Comparison of ENCODE assay signal across 9 cellular contexts in genomic region chr11:55942785-55943392, GRCh38. TPM values are rescaled to one million over a fixed set of nuclear protein-coding genes. Genes with fewer than 3 reads are reported as not detected.
DNase-seq lines count a peak whose midpoint lies in the region; ATAC-seq, FAIRE-seq and TF ChIP-seq lines count a peak whose summit lies in the region.
"Had no signal": no experiment of that assay in that cellular context is flagged by ENCODE, and none has a peak within 500 bp of the region (broad histone marks: within the 10 kb centered on the region; RNA-seq: fewer than 3 reads in every experiment).

No MANE protein-coding gene starts in this region.

- H3K9ac ChIP-seq in endothelial cell of umbilical vein (replicated peaks; ENCODE audit: extremely low read depth, insufficient read depth, low read length) (no peak overlapping the region), smooth muscle cell (ENCODE audit: low read depth) (no peak overlapping the region)

- peak; percentile 61 to 78 for TF ChIP-seq CTCF in GM23338 (conservative IDR thresholded peaks at IDR 0.05; ENCODE audit: low read depth in 2 of 2)
- no peak for TF ChIP-seq CTCF in endothelial cell of umbilical vein (IDR thresholded peaks at IDR 0.05; ENCODE audit: extremely low read depth in 1 of 2, insufficient read depth in 1 of 2, low read depth in 1 of 2, low read length in 2 of 2)
- TF ChIP-seq CTCF in smooth muscle cell (IDR thresholded peaks at IDR 0.05; ENCODE audit: borderline replicate concordance, insufficient read depth, poor library complexity, severe bottlenecking), result peak; percentile 66

- WGBS in smooth muscle cell (ENCODE audit: low lambda C conversion rate), result 32% methylated on average over 3 of the region's 3 CpGs

- H2AFZ ChIP-seq in GM23338, result no peak overlapping the region
- no peak overlapping the region for H2AFZ ChIP-seq in endothelial cell of umbilical vein (ENCODE audit: low read depth, low read length)
- H2AFZ ChIP-seq in smooth muscle cell (ENCODE audit: low read depth), result no peak overlapping the region

- ATAC-seq in GM23338 (no peak; the same call in 2 of the 3 replicates), HG02852 (IDR thresholded peaks at IDR 0.05; ENCODE audit: unreplicated experiment) (no peak), T-helper 17 cell (no peak)

- H3K4me3 ChIP-seq in GM23338, result no peak overlapping the region
- no peak overlapping the region for H3K4me3 ChIP-seq in endothelial cell of umbilical vein (replicated peaks in 1 of 3; ENCODE audit: insufficient read depth in 1 of 3, low read depth in 1 of 3, low read length in 3 of 3)
- H3K4me3 ChIP-seq in smooth muscle cell, result no peak overlapping the region

- CTCF ChIA-PET in endothelial cell of umbilical vein (lab: Charles Lee), result no interaction called here

- H3K9me2 ChIP-seq in GM23338 (ENCODE audit: insufficient read depth), result no peaks in the 10 kb centered on the region

- H3K36me3 Mint-ChIP-seq in GM23338 (ENCODE audit: low read depth) (no peaks in the 10 kb centered on the region; the same call in 2 of the 3 replicates), T-helper 17 cell (ENCODE audit: low read depth) (no peaks in the 10 kb centered on the region)
- no peaks in the 10 kb centered on the region for H3K36me3 Mint-ChIP-seq in activated CD4-positive, alpha-beta T cell treated with anti-CD3 and anti-CD28 coated beads, Interleukin-2, amount 10 ng/mL, durations not matched to agents 24 days and 14 days (ENCODE audit: low read depth)

- no peaks in the 10 kb centered on the region for H3K27me3 Mint-ChIP-seq in GM23338 (ENCODE audit: insufficient read depth, low read depth, poor library complexity)
- no peaks in the 10 kb centered on the region for H3K27me3 Mint-ChIP-seq in T-helper 17 cell
- no peaks in the 10 kb centered on the region for H3K27me3 Mint-ChIP-seq in activated CD4-positive, alpha-beta T cell treated with anti-CD3 and anti-CD28 coated beads, Interleukin-2, amount 10 ng/mL, durations not matched to agents 24 days and 14 days

- no TSS peak for BruUV-seq in endothelial cell of umbilical vein (replicated peaks; lab: Mats Ljungman, UMichigan)

- no peak overlapping the region for H3K27ac Mint-ChIP-seq in GM23338
- H3K27ac Mint-ChIP-seq in T-helper 17 cell, result no peak overlapping the region
- no peak overlapping the region for H3K27ac Mint-ChIP-seq in activated CD4-positive, alpha-beta T cell treated with anti-CD3 and anti-CD28 coated beads, Interleukin-2, amount 10 ng/mL, durations not matched to agents 24 days and 14 days

- H3F3A ChIP-seq in GM23338 (replicated peaks; ENCODE audit: low read depth) (no peaks in the 10 kb centered on the region), smooth muscle cell (ENCODE audit: low read depth) (no peaks in the 10 kb centered on the region)

- H3K79me2 ChIP-seq in GM23338 (replicated peaks; ENCODE audit: insufficient read depth), result no peaks in the 10 kb centered on the region
- no peaks in the 10 kb centered on the region for H3K79me2 ChIP-seq in endothelial cell of umbilical vein (ENCODE audit: control insufficient read depth, insufficient read depth, low read length)
- no peaks in the 10 kb centered on the region for H3K79me2 ChIP-seq in smooth muscle cell (ENCODE audit: low read depth)

- H3K4me1 Mint-ChIP-seq in GM23338 (peaks cover 6% of the 10 kb centered on the region; the same call in 2 of the 3 replicates), T-helper 17 cell (no peaks in the 10 kb centered on the region)
- no peaks in the 10 kb centered on the region for H3K4me1 Mint-ChIP-seq in activated CD4-positive, alpha-beta T cell treated with anti-CD3 and anti-CD28 coated beads, Interleukin-2, amount 10 ng/mL, durations not matched to agents 24 days and 14 days

- no peak for TF ChIP-seq POLR2A in endothelial cell of umbilical vein (IDR thresholded peaks at IDR 0.05; ENCODE audit: low read depth, low read length)

- no peaks in the 10 kb centered on the region for H3K9me1 ChIP-seq in endothelial cell of umbilical vein (replicated peaks; ENCODE audit: control insufficient read depth, extremely low read depth, insufficient read depth, low read length)

- no peak overlapping the region for H3K4me2 ChIP-seq in GM23338
- H3K4me2 ChIP-seq in endothelial cell of umbilical vein (ENCODE audit: insufficient read depth, low read length), result no peak overlapping the region
- no peak overlapping the region for H3K4me2 ChIP-seq in smooth muscle cell

- H3K27me3 ChIP-seq in GM23338 (ENCODE audit: insufficient read depth) (no peaks in the 10 kb centered on the region), endothelial cell of umbilical vein (ENCODE audit: control insufficient read depth in 2 of 2, insufficient read depth in 2 of 2, low read length in 2 of 2) (no peaks in the 10 kb centered on the region), smooth muscle cell (ENCODE audit: low read depth) (no peaks in the 10 kb centered on the region)

- POLR2A ChIA-PET in endothelial cell of umbilical vein (lab: Charles Lee), result no interaction called here

- peak; percentile 22 for DNase-seq in COLO829 (ENCODE audit: low spot score)
- DNase-seq in GM23338 (ENCODE audit: low spot score), result peak; percentile 84
- DNase-seq in NCI-H526 (lab: John Stamatoyannopoulos, UW), result peak; percentile 4 to 65
- peak; percentile 10 for DNase-seq in endothelial cell of umbilical vein (ENCODE audit: low read depth, low spot score)
- no peak for DNase-seq in smooth muscle cell (lab: John Stamatoyannopoulos, UW; ENCODE audit: unreplicated experiment)
- no peak for DNase-seq in T-helper 17 cell
- no peak for DNase-seq in activated CD4-positive, alpha-beta T cell treated with anti-CD3 and anti-CD28 coated beads, Interleukin-2, amount 10 ng/mL, durations not matched to agents 24 days and 14 days

- no peaks in the 10 kb centered on the region for H3K9me3 ChIP-seq in endothelial cell of umbilical vein (replicated peaks; ENCODE audit: control insufficient read depth, insufficient read depth, low read length)
- H3K9me3 ChIP-seq in smooth muscle cell (replicated peaks; ENCODE audit: low read depth), result no peaks in the 10 kb centered on the region
- no peaks in the 10 kb centered on the region for H3K9me3 ChIP-seq in T-helper 17 cell (ENCODE audit: control insufficient read depth, low read length, poor library complexity, severe bottlenecking)

- intact Hi-C loops in endothelial cell of umbilical vein (cut with micrococcal nuclease), result loop anchor here (2.0 kb wide), 1 partner anchor 840 kb away; no protein-coding TSS in a partner anchor
- intact Hi-C loops in activated CD4-positive, alpha-beta T cell treated with anti-CD3 and anti-CD28 coated beads, Interleukin-2, amount 10 ng/mL, durations not matched to agents 24 days and 14 days (cut with micrococcal nuclease), result no loop called here

- no peak for FAIRE-seq in endothelial cell of umbilical vein (lab: Jason Lieb, UNC)

- no peak overlapping the region for H3K4me3 Mint-ChIP-seq in GM23338
- H3K4me3 Mint-ChIP-seq in T-helper 17 cell, result no peak overlapping the region
- no peak overlapping the region for H3K4me3 Mint-ChIP-seq in activated CD4-positive, alpha-beta T cell treated with anti-CD3 and anti-CD28 coated beads, Interleukin-2, amount 10 ng/mL, durations not matched to agents 24 days and 14 days

- no peak overlapping the region for H3K27ac ChIP-seq in GM23338 (ENCODE audit: low read depth)
- H3K27ac ChIP-seq in endothelial cell of umbilical vein (ENCODE audit: insufficient read depth, low read depth, low read length), result no peak overlapping the region
- no peak overlapping the region for H3K27ac ChIP-seq in smooth muscle cell (ENCODE audit: low read depth)

- H3K4me1 ChIP-seq in GM23338 (ENCODE audit: insufficient read depth), result no peaks in the 10 kb centered on the region; the same call in 1 of the 2 replicates
- no peaks in the 10 kb centered on the region for H3K4me1 ChIP-seq in endothelial cell of umbilical vein (ENCODE audit: control insufficient read depth, extremely low read depth, insufficient read depth, low read length)
- no peaks in the 10 kb centered on the region for H3K4me1 ChIP-seq in smooth muscle cell (ENCODE audit: low read depth)

- no peaks in the 10 kb centered on the region for H3K9me3 Mint-ChIP-seq in GM23338
- no peaks in the 10 kb centered on the region for H3K9me3 Mint-ChIP-seq in activated CD4-positive, alpha-beta T cell treated with anti-CD3 and anti-CD28 coated beads, Interleukin-2, amount 10 ng/mL, durations not matched to agents 24 days and 14 days

- H4K20me1 ChIP-seq in GM23338 (replicated peaks; ENCODE audit: insufficient read depth) (no peaks in the 10 kb centered on the region), endothelial cell of umbilical vein (replicated peaks; ENCODE audit: control insufficient read depth, extremely low read depth, insufficient read depth, low read length) (no peaks in the 10 kb centered on the region), smooth muscle cell (ENCODE audit: low read depth) (no peaks in the 10 kb centered on the region)

- H3K36me3 ChIP-seq in GM23338 (ENCODE audit: insufficient read depth) (no peaks in the 10 kb centered on the region), endothelial cell of umbilical vein (ENCODE audit: control insufficient read depth in 2 of 2, extremely low read depth in 1 of 2, insufficient read depth in 2 of 2, low read length in 2 of 2) (no peaks in the 10 kb centered on the region), smooth muscle cell (ENCODE audit: low read depth) (no peaks in the 10 kb centered on the region)

- dilution Hi-C loops in endothelial cell of umbilical vein (cut with MboI; ENCODE audit: extremely low pct_ligation_motif_present, low sequenced_read_pairs), result no loop called here

RNA-seq across cellular contexts. Expression of gene OR5I1, which starts 6.7 kb away (rescaled TPM):
- not detected in 2 replicates for total RNA-seq in GM23338 (2014; rRNA removed; shearing (Covaris generic))
- polyA plus RNA-seq in GM23338 (2016; fragmentation: Nextera tagmentation; extraction: Ambion mirVana) (not detected in 2 replicates), endothelial cell of umbilical vein (not detected in 2 replicates), smooth muscle cell (not detected in 2 replicates)
- total RNA-seq in endothelial cell of umbilical vein (not detected in 2 replicates), smooth muscle cell (not detected in 2 replicates), T-helper 17 cell (not detected)
- polyA plus RNA-seq in endothelial cell of umbilical vein (2011; cell fraction: cytosol; rRNA removed), result not detected in 2 replicates
- polyA plus RNA-seq in endothelial cell of umbilical vein (2011; cell fraction: nucleus; rRNA removed), result not detected in 2 replicates
- polyA plus RNA-seq in endothelial cell of umbilical vein (2012), result not detected in 2 replicates
- not detected in 2 replicates for polyA minus RNA-seq in endothelial cell of umbilical vein
- not detected for polyA minus RNA-seq in endothelial cell of umbilical vein (2011; cell fraction: cytosol; rRNA and poly(A)+ RNA removed)
- not detected in 2 replicates for polyA minus RNA-seq in endothelial cell of umbilical vein (2011; cell fraction: nucleus; rRNA and poly(A)+ RNA removed)
- total RNA-seq in activated CD4-positive, alpha-beta T cell treated with anti-CD3 and anti-CD28 coated beads, Interleukin-2, amount 10 ng/mL, durations not matched to agents 24 days and 14 days, result not detected in 2 replicates
- total RNA-seq: temporal lobe had no signal

RNA-seq across cellular contexts. Expression of gene OR10AG1, which starts 26.9 kb away (rescaled TPM):
- total RNA-seq in GM23338 (2014; rRNA removed; shearing (Covaris generic)), result 0.10 and 0.58 TPM in 2 replicates
- polyA plus RNA-seq in GM23338 (2016; fragmentation: Nextera tagmentation; extraction: Ambion mirVana) (0.06 TPM in 1 of 2 replicates, not detected in the other), endothelial cell of umbilical vein (not detected in 2 replicates), smooth muscle cell (not detected in 2 replicates)
- total RNA-seq in endothelial cell of umbilical vein (not detected in 2 replicates), smooth muscle cell (not detected in 2 replicates), T-helper 17 cell (not detected)
- not detected in 2 replicates for polyA plus RNA-seq in endothelial cell of umbilical vein (2011; cell fraction: cytosol; rRNA removed)
- not detected in 2 replicates for polyA plus RNA-seq in endothelial cell of umbilical vein (2011; cell fraction: nucleus; rRNA removed)
- polyA plus RNA-seq in endothelial cell of umbilical vein (2012), result not detected in 2 replicates
- polyA minus RNA-seq in endothelial cell of umbilical vein, result not detected in 2 replicates
- not detected for polyA minus RNA-seq in endothelial cell of umbilical vein (2011; cell fraction: cytosol; rRNA and poly(A)+ RNA removed)
- not detected in 2 replicates for polyA minus RNA-seq in endothelial cell of umbilical vein (2011; cell fraction: nucleus; rRNA and poly(A)+ RNA removed)
- total RNA-seq in activated CD4-positive, alpha-beta T cell treated with anti-CD3 and anti-CD28 coated beads, Interleukin-2, amount 10 ng/mL, durations not matched to agents 24 days and 14 days, result not detected in 2 replicates
- total RNA-seq: temporal lobe had no signal

RNA-seq across cellular contexts. Expression of gene OR5W2, which starts 28.5 kb away (rescaled TPM):
- total RNA-seq in GM23338 (2014; rRNA removed; shearing (Covaris generic)), result not detected in 2 replicates
- polyA plus RNA-seq in GM23338 (2016; fragmentation: Nextera tagmentation; extraction: Ambion mirVana) (not detected in 2 replicates), endothelial cell of umbilical vein (not detected in 2 replicates), smooth muscle cell (not detected in 2 replicates)
- total RNA-seq in endothelial cell of umbilical vein (not detected in 2 replicates), smooth muscle cell (not detected in 2 replicates), T-helper 17 cell (not detected)
- polyA plus RNA-seq in endothelial cell of umbilical vein (2011; cell fraction: cytosol; rRNA removed), result not detected in 2 replicates
- not detected in 2 replicates for polyA plus RNA-seq in endothelial cell of umbilical vein (2011; cell fraction: nucleus; rRNA removed)
- polyA plus RNA-seq in endothelial cell of umbilical vein (2012), result not detected in 2 replicates
- polyA minus RNA-seq in endothelial cell of umbilical vein, result not detected in 2 replicates
- not detected for polyA minus RNA-seq in endothelial cell of umbilical vein (2011; cell fraction: cytosol; rRNA and poly(A)+ RNA removed)
- polyA minus RNA-seq in endothelial cell of umbilical vein (2011; cell fraction: nucleus; rRNA and poly(A)+ RNA removed), result not detected in 2 replicates
- not detected in 2 replicates for total RNA-seq in activated CD4-positive, alpha-beta T cell treated with anti-CD3 and anti-CD28 coated beads, Interleukin-2, amount 10 ng/mL, durations not matched to agents 24 days and 14 days
- total RNA-seq: temporal lobe had no signal

RNA-seq across cellular contexts. Expression of gene OR5F1, which starts 51.5 kb away (rescaled TPM):
- total RNA-seq in GM23338 (2014; rRNA removed; shearing (Covaris generic)), result not detected in 2 replicates
- not detected in 2 replicates for polyA plus RNA-seq in GM23338 (2016; fragmentation: Nextera tagmentation; extraction: Ambion mirVana)
- total RNA-seq in endothelial cell of umbilical vein, result not detected in 2 replicates
- polyA plus RNA-seq in endothelial cell of umbilical vein, result not detected in 2 replicates
- not detected in 2 replicates for polyA plus RNA-seq in endothelial cell of umbilical vein (2011; cell fraction: cytosol; rRNA removed)
- not detected in 2 replicates for polyA plus RNA-seq in endothelial cell of umbilical vein (2011; cell fraction: nucleus; rRNA removed)
- not detected in 2 replicates for polyA plus RNA-seq in endothelial cell of umbilical vein (2012)
- not detected in 2 replicates for polyA minus RNA-seq in endothelial cell of umbilical vein
- not detected for polyA minus RNA-seq in endothelial cell of umbilical vein (2011; cell fraction: cytosol; rRNA and poly(A)+ RNA removed)
- polyA minus RNA-seq in endothelial cell of umbilical vein (2011; cell fraction: nucleus; rRNA and poly(A)+ RNA removed), result not detected in 2 replicates
- total RNA-seq in smooth muscle cell, result not detected in 2 replicates
- not detected in 2 replicates for polyA plus RNA-seq in smooth muscle cell
- not detected for total RNA-seq in T-helper 17 cell
- total RNA-seq in activated CD4-positive, alpha-beta T cell treated with anti-CD3 and anti-CD28 coated beads, Interleukin-2, amount 10 ng/mL, durations not matched to agents 24 days and 14 days, result not detected in 2 replicates
- total RNA-seq: temporal lobe had no signal

RNA-seq across cellular contexts. Expression of gene TRIM51, which starts 59.8 kb away (rescaled TPM):
- total RNA-seq in GM23338 (2014; rRNA removed; shearing (Covaris generic)), result not detected in 2 replicates
- polyA plus RNA-seq in GM23338 (2016; fragmentation: Nextera tagmentation; extraction: Ambion mirVana), result 0.14 and 0.21 TPM in 2 replicates
- total RNA-seq in endothelial cell of umbilical vein, result not detected in 2 replicates
- not detected in 2 replicates for polyA plus RNA-seq in endothelial cell of umbilical vein
- polyA plus RNA-seq in endothelial cell of umbilical vein (2011; cell fraction: cytosol; rRNA removed), result not detected in 2 replicates
- polyA plus RNA-seq in endothelial cell of umbilical vein (2011; cell fraction: nucleus; rRNA removed), result not detected in 2 replicates
- polyA plus RNA-seq in endothelial cell of umbilical vein (2012), result not detected in 2 replicates
- polyA minus RNA-seq in endothelial cell of umbilical vein, result not detected in 2 replicates
- not detected for polyA minus RNA-seq in endothelial cell of umbilical vein (2011; cell fraction: cytosol; rRNA and poly(A)+ RNA removed)
- not detected in 2 replicates for polyA minus RNA-seq in endothelial cell of umbilical vein (2011; cell fraction: nucleus; rRNA and poly(A)+ RNA removed)
- total RNA-seq in smooth muscle cell, result not detected in 2 replicates
- not detected in 2 replicates for polyA plus RNA-seq in smooth muscle cell
- total RNA-seq in T-helper 17 cell, result under 1 TPM in 1 of 2 donors, not detected in 1; 0.17 TPM
- total RNA-seq in activated CD4-positive, alpha-beta T cell treated with anti-CD3 and anti-CD28 coated beads, Interleukin-2, amount 10 ng/mL, durations not matched to agents 24 days and 14 days, result not detected in 2 replicates
- total RNA-seq: temporal lobe had no signal

Comparison
In these comparisons a context has a peak if more than half of its experiments do, and no peak if none do; other contexts are left out.
1. DNase-seq: peak in COLO829 (single experiment), GM23338 (single experiment), NCI-H526 (2 of 2) and endothelial cell of umbilical vein (single experiment); none in smooth muscle cell (single experiment), T-helper 17 cell (0 of 3) and activated CD4-positive, alpha-beta T cell treated with anti-CD3 and anti-CD28 coated beads, Interleukin-2, amount 10 ng/mL, durations not matched to agents 24 days and 14 days (single experiment).
2. CTCF ChIP-seq: peak in GM23338 (2 of 2) and smooth muscle cell (single experiment); none in endothelial cell of umbilical vein (0 of 2).